8 cellular contexts compared by ENCODE assay signal in genomic region chr7:4712371-4713182, GRCh38.
DNase-seq lines count a peak whose midpoint lies in the region; ATAC-seq and TF ChIP-seq lines count a peak whose summit lies in the region.

No MANE protein-coding gene starts in this region.

- H3K27me3 ChIP-seq in subcutaneous abdominal adipose tissue (ENCODE audit: control insufficient read depth in 5 of 5, insufficient read depth in 4 of 5, low read length in 5 of 5), result no peaks in the 10 kb centered on the region

- peak; percentile 47 for ATAC-seq in GM21619 (IDR thresholded peaks at IDR 0.05; ENCODE audit: unreplicated experiment)
- ATAC-seq in HG02588 (IDR thresholded peaks at IDR 0.05; ENCODE audit: unreplicated experiment), result no peak
- ATAC-seq in HG02571 (IDR thresholded peaks at IDR 0.05; ENCODE audit: unreplicated experiment), result no peak

- no peak overlapping the region for H3K4me3 ChIP-seq in epithelial cell of esophagus (ENCODE audit: low read length)
- H3K4me3 ChIP-seq in subcutaneous abdominal adipose tissue (ENCODE audit: low read depth in 1 of 5, low read length in 5 of 5), result peak overlapping the region in 1 of 5 donors; percentile 6

- DNase-seq in ELR (ENCODE audit: low read depth), result peak; percentile 50
- DNase-seq in NCI-H2227 treated with DMSO at 0.1 percent for 48 hours (lab: John Stamatoyannopoulos, UW), result peak; percentile 70
- DNase-seq in epithelial cell of esophagus (ENCODE audit: low read depth), result peak; percentile 58
- no peak for DNase-seq in ecto neural progenitor cell (ENCODE audit: low spot score)

- H3K36me3 ChIP-seq in subcutaneous abdominal adipose tissue (ENCODE audit: control insufficient read depth in 5 of 5, insufficient read depth in 5 of 5, low read length in 5 of 5), result peaks cover 0 to 3% (median 2%) of the 10 kb centered on the region in 5 donors

- H3K27ac ChIP-seq in subcutaneous abdominal adipose tissue (ENCODE audit: low read depth, low read length), result peak overlapping the region; percentile 68

- H3K9me3 ChIP-seq in subcutaneous abdominal adipose tissue (ENCODE audit: control insufficient read depth in 5 of 5, low read length in 5 of 5), result no peaks in the 10 kb centered on the region

- H3K9ac ChIP-seq in subcutaneous abdominal adipose tissue (ENCODE audit: low read length in 5 of 5), result peak overlapping the region in 2 of 5 donors; percentile 50 to 60

- TF ChIP-seq CTCF in epithelial cell of esophagus (IDR thresholded peaks at IDR 0.05; ENCODE audit: insufficient read depth, low read depth, low read length, missing control alignments), result no peak

- peaks cover 5 to 48% (median 38%) of the 10 kb centered on the region in 5 donors for H3K4me1 ChIP-seq in subcutaneous abdominal adipose tissue (ENCODE audit: control insufficient read depth in 5 of 5, insufficient read depth in 5 of 5, low read length in 5 of 5)
